Comparison of ENCODE assay signal across 21 cellular contexts in genomic region chr2:36423172-36423571, GRCh38.
DNase-seq lines count a peak whose midpoint lies in the region; ATAC-seq, FAIRE-seq and TF ChIP-seq lines count a peak whose summit lies in the region.
"Had no signal": no experiment of that assay in that cellular context is flagged by ENCODE, and none has a peak within 500 bp of the region (broad histone marks: within the 10 kb centered on the region; RNA-seq: fewer than 3 reads in every experiment).

No MANE protein-coding gene starts in this region.

- H3K9me3 ChIP-seq in HEK293 (ENCODE audit: control insufficient read depth, insufficient read depth, low read depth, low read length) (no peaks in the 10 kb centered on the region), osteoblast (ENCODE audit: low read depth, low read length) (no peaks in the 10 kb centered on the region), pancreas (no peaks in the 10 kb centered on the region)
- H3K9me3 ChIP-seq: testis had no signal

- H3K4me2 ChIP-seq in osteoblast (ENCODE audit: insufficient read depth, low read length), result no peak overlapping the region

- FAIRE-seq in pancreas (lab: Jason Lieb, UNC), result no peak

- no peak for TF ChIP-seq CTCF in HEK293 (tag by site-specific recombination; IDR thresholded peaks at IDR 0.05)
- TF ChIP-seq CTCF in osteoblast (IDR thresholded peaks at IDR 0.05; ENCODE audit: extremely low read depth, low read depth, low read length), result no peak
- TF ChIP-seq CTCF in pancreas (IDR thresholded peaks at IDR 0.05), result no peak

- H3K36me3 ChIP-seq in HEK293 (ENCODE audit: control insufficient read depth in 2 of 2, insufficient read depth in 1 of 2, low read length in 2 of 2) (no peaks in the 10 kb centered on the region), osteoblast (ENCODE audit: insufficient read depth, low read length) (peaks cover 29% of the 10 kb centered on the region), pancreas (no peaks in the 10 kb centered on the region)

- POLR2A ChIA-PET in HEK293 (lab: Yijun Ruan, JAX), result no interaction called here

- ATAC-seq in pancreas (no peak), Right ventricle myocardium inferior (no peak)
- ATAC-seq: HCT116; stimulated activated memory B cell treated with anti-CD40 and anti-IgM and Interleukin-4, amounts not matched to agents 10 μg/mL and 1 μg/mL and 100 μg/mL, for 72 hours; T-helper 17 cell had no signal

- DNase-seq in NCI-H1417 treated with DMSO at 0.1 percent for 48 hours (lab: John Stamatoyannopoulos, UW) (peak; percentile 73), NCI-H774 (lab: John Stamatoyannopoulos, UW) (peak; percentile 45), osteoblast (ENCODE audit: insufficient read length, low spot score, missing footprints) (no peak), pancreas (no peak), Right ventricle myocardium inferior (ENCODE audit: missing footprints) (no peak), retina (no peak)
- DNase-seq in activated effector memory CD4-positive, alpha-beta T cell treated with anti-CD3 and anti-CD28 coated beads, Interleukin-2, amount 50 U/mL, for 16 hours, result no peak
- DNase-seq: activated CD4-positive, alpha-beta T cell treated with anti-CD3 and anti-CD28 coated beads, Interleukin-2, amount 10 ng/mL, durations not matched to agents 24 days and 14 days; activated naive CD8-positive, alpha-beta T cell treated with anti-CD3 and anti-CD28 coated beads for 36 hours; erythroblast; foreskin melanocyte; NCI-H1092 treated with DMSO at 0.1 percent for 48 hours; NCI-H2171 treated with DMSO at 0.1 percent for 48 hours; nephron progenitor cell; stimulated activated CD4-positive, alpha-beta T cell treated with anti-CD3 and anti-CD28 coated beads, Interleukin-2, amount 100 ng/mL, for 24 hours; T-helper 17 cell; testis had no signal

- H2AFZ ChIP-seq in osteoblast (ENCODE audit: low read length), result no peak overlapping the region

- H3K27ac ChIP-seq in HEK293 (ENCODE audit: extremely low read depth, low read depth, low read length) (no peak overlapping the region), osteoblast (ENCODE audit: low read depth, low read length) (peak overlapping the region; percentile 20), pancreas (no peak overlapping the region)
- H3K27ac ChIP-seq: skin epidermis, testis had no signal

- 72 to 82% methylated on average over 5 of the region's 5 CpGs for WGBS in pancreas, 2 donors

- peaks cover 98% of the 10 kb centered on the region for H3K79me2 ChIP-seq in osteoblast (ENCODE audit: insufficient read depth, low read length)

- CTCF ChIA-PET in HEK293 (lab: Yijun Ruan, JAX), result interaction anchor here (0.7 to 1.9 kb wide), 5 partner anchors 9 to 37 kb away, joined by 3 to 7 read pairs (median 5); no protein-coding TSS in a partner anchor

- peaks cover 7% of the 10 kb centered on the region for H3K4me1 ChIP-seq in HEK293 (ENCODE audit: control insufficient read depth, insufficient read depth, low read length)
- peaks cover 41% of the 10 kb centered on the region for H3K4me1 ChIP-seq in osteoblast (ENCODE audit: insufficient read depth, low read length)
- no peaks in the 10 kb centered on the region for H3K4me1 ChIP-seq in pancreas
- H3K4me1 ChIP-seq: testis had no signal

- H3K4me3 ChIP-seq in HEK293 (ENCODE audit: low read depth, low read length), result no peak overlapping the region
- no peak overlapping the region for H3K4me3 ChIP-seq in osteoblast (ENCODE audit: insufficient read depth, low read length)
- H3K4me3 ChIP-seq in pancreas, result no peak overlapping the region
- H3K4me3 ChIP-seq: skin epidermis, testis had no signal

- H3K27me3 ChIP-seq in osteoblast (ENCODE audit: insufficient read depth, low read length) (no peaks in the 10 kb centered on the region), pancreas (no peaks in the 10 kb centered on the region)
- H3K27me3 ChIP-seq: testis had no signal

- peaks cover 71% of the 10 kb centered on the region for H4K20me1 ChIP-seq in osteoblast (ENCODE audit: insufficient read depth, low read length)

- intact Hi-C loops in pancreas (cut with DNase I), result no loop called here
- intact Hi-C loops in Right ventricle myocardium inferior (cut with DNase I), result no loop called here

TF ChIP-seq in HEK293, 187 proteins besides CTCF, POLR2A, EP300 and RAD21:
- TF ChIP-seq YY2 (tag by site-specific recombination; IDR thresholded peaks at IDR 0.05) (no peak), ZNF48 (tag by site-specific recombination; IDR thresholded peaks at IDR 0.05) (no peak), SP7 (tag by site-specific recombination; IDR thresholded peaks at IDR 0.05) (peak; percentile 77), KLF10 (tag by site-specific recombination; IDR thresholded peaks at IDR 0.05) (peak; percentile 49)

Comparison
In these comparisons a context has a peak if more than half of its experiments do, and no peak if none do; other contexts are left out.
1. DNase-seq: peak in NCI-H1417 treated with DMSO at 0.1 percent for 48 hours (single experiment) and NCI-H774 (single experiment); none in osteoblast (single experiment), pancreas (0 of 6), Right ventricle myocardium inferior (single experiment), retina (single experiment) and activated effector memory CD4-positive, alpha-beta T cell treated with anti-CD3 and anti-CD28 coated beads, Interleukin-2, amount 50 U/mL, for 16 hours (single experiment).